Comparison of ENCODE assay signal across 26 cellular contexts in genomic region chr22:32318361-32318760, GRCh38. TPM values are rescaled to one million over a fixed set of nuclear protein-coding genes. Genes with fewer than 3 reads are reported as not detected.
DNase-seq lines count a peak whose midpoint lies in the region; ATAC-seq and TF ChIP-seq lines count a peak whose summit lies in the region.
"Had no signal": no experiment of that assay in that cellular context is flagged by ENCODE, and none has a peak within 500 bp of the region (broad histone marks: within the 10 kb centered on the region; RNA-seq: fewer than 3 reads in every experiment).

No MANE protein-coding gene starts in this region.

- H2AK5ac ChIP-seq in mesenchymal stem cell (ENCODE audit: low read length, severe bottlenecking): no peak overlapping the region

- H4K8ac ChIP-seq in mesenchymal stem cell (ENCODE audit: low read length): no peak overlapping the region

- no peak for ATAC-seq in left lobe of liver
- ATAC-seq: SK-N-SH treated with all-trans-retinoic acid at 6 μM for 48 hours had no signal

- H3K4me3 ChIP-seq in Peyer's patch (no peak overlapping the region), coronary artery (no peak overlapping the region), testis (no peak overlapping the region), mesenchymal stem cell (ENCODE audit: insufficient read depth in 1 of 2, low read depth in 1 of 2, low read length in 2 of 2) (no peak overlapping the region)
- H3K4me3 ChIP-seq: HAP-1 had no signal

- H2BK15ac ChIP-seq in mesenchymal stem cell (ENCODE audit: low read depth, poor library complexity, severe bottlenecking): no peak overlapping the region

- H3K36me3 ChIP-seq in Peyer's patch (no peaks in the 10 kb centered on the region), testis (ENCODE audit: low read depth, missing control alignments) (no peaks in the 10 kb centered on the region), mesenchymal stem cell (ENCODE audit: control insufficient read depth in 1 of 2, insufficient read depth in 2 of 2, low read depth in 1 of 2, low read length in 2 of 2) (no peaks in the 10 kb centered on the region)
- H3K36me3 ChIP-seq: HAP-1 had no signal

- no peak for TF ChIP-seq POLR2A in Peyer's patch (IDR thresholded peaks at IDR 0.05)
- TF ChIP-seq POLR2A in testis (IDR thresholded peaks at IDR 0.05): no peak

- intact Hi-C loops in testis (cut with DNase I; ENCODE audit: low total_unique reads): no loop called here

- 77 to 91% methylated on average over 1 of the region's 1 CpG for WGBS in testis, 2 donors
- 33% methylated on average over 1 of the region's 1 CpG for WGBS in mesenchymal stem cell

- H3K27me3 ChIP-seq in Peyer's patch: no peaks in the 10 kb centered on the region
- no peaks in the 10 kb centered on the region for H3K27me3 ChIP-seq in testis
- H3K27me3 ChIP-seq in mesenchymal stem cell (ENCODE audit: control insufficient read depth in 1 of 2, insufficient read depth in 1 of 2, low read length in 2 of 2): peaks cover 9 to 28% of the 10 kb centered on the region in 2 experiments

- peak in 2 of 3 donors; percentile 2 to 13 for DNase-seq in Peyer's patch
- peak; percentile 36 for DNase-seq in coronary artery (ENCODE audit: low spot score)
- DNase-seq in left lobe of liver (ENCODE audit: low spot score): peak; percentile 5
- DNase-seq in testis: peak; percentile 1
- DNase-seq in mesenchymal stem cell: no peak
- DNase-seq in NAMALWA (ENCODE audit: low spot score): no peak
- no peak for DNase-seq in NCI-H226
- DNase-seq: CD4-positive, CD25-positive, alpha-beta regulatory T cell; GOT3; HFFc6; KBM-7; MV-4-11; NCI-H1105 treated with DMSO at 0.1 percent for 48 hours; NCI-H146; NCI-H1930; NCI-H2107; NCI-H446; NCI-H524 treated with DMSO at 0.1 percent for 48 hours; NCI-H774 had no signal

- no peak overlapping the region for H3K9ac ChIP-seq in mesenchymal stem cell (ENCODE audit: low read length)

- H2AFZ ChIP-seq in mesenchymal stem cell (ENCODE audit: low read depth, low read length): no peak overlapping the region

- no peak overlapping the region for H3K23ac ChIP-seq in mesenchymal stem cell (ENCODE audit: low read length in 2 of 2)

- H3K4ac ChIP-seq in mesenchymal stem cell (ENCODE audit: low read depth in 1 of 2, low read length in 2 of 2): no peak overlapping the region

- no peak overlapping the region for H2BK5ac ChIP-seq in mesenchymal stem cell (ENCODE audit: low read depth, low read length, poor library complexity, severe bottlenecking)

- H3K27ac ChIP-seq in Peyer's patch: no peak overlapping the region
- no peak overlapping the region for H3K27ac ChIP-seq in coronary artery
- H3K27ac ChIP-seq in testis: no peak overlapping the region
- H3K27ac ChIP-seq in mesenchymal stem cell (ENCODE audit: low read length, poor library complexity, severe bottlenecking): no peak overlapping the region

- no peak overlapping the region for H2BK120ac ChIP-seq in mesenchymal stem cell (ENCODE audit: low read depth, low read length)

- no peak overlapping the region for H3K4me2 ChIP-seq in mesenchymal stem cell (ENCODE audit: low read length, poor library complexity, severe bottlenecking)

- H4K91ac ChIP-seq in mesenchymal stem cell (ENCODE audit: low read length): no peak overlapping the region

- no peak overlapping the region for H3K18ac ChIP-seq in mesenchymal stem cell (ENCODE audit: low read depth in 1 of 2, low read length in 2 of 2)

- H3K14ac ChIP-seq in mesenchymal stem cell (ENCODE audit: low read length in 2 of 2): no peak overlapping the region

- no peaks in the 10 kb centered on the region for H3K79me1 ChIP-seq in mesenchymal stem cell (replicated peaks; ENCODE audit: low read length, poor library complexity, severe bottlenecking)

- H3K9me3 ChIP-seq in Peyer's patch (no peaks in the 10 kb centered on the region), testis (no peaks in the 10 kb centered on the region), mesenchymal stem cell (ENCODE audit: control insufficient read depth, low read length) (no peaks in the 10 kb centered on the region)
- H3K9me3 ChIP-seq: HAP-1 had no signal

- TF ChIP-seq CTCF in Peyer's patch (IDR thresholded peaks at IDR 0.05): no peak
- TF ChIP-seq CTCF in coronary artery (IDR thresholded peaks at IDR 0.05): no peak
- TF ChIP-seq CTCF in testis (IDR thresholded peaks at IDR 0.05): no peak

- no peak overlapping the region for H2BK12ac ChIP-seq in mesenchymal stem cell (ENCODE audit: low read length in 2 of 2)

- H3K4me1 ChIP-seq in Peyer's patch (no peaks in the 10 kb centered on the region), testis (peaks cover 4% of the 10 kb centered on the region), mesenchymal stem cell (ENCODE audit: control insufficient read depth, insufficient read depth, low read depth, low read length) (no peaks in the 10 kb centered on the region)
- H3K4me1 ChIP-seq: HAP-1 had no signal

RNA-seq across cellular contexts. Expression of gene RFPL3, which starts 39.3 kb away (rescaled TPM):
- total RNA-seq in Peyer's patch: not detected
- total RNA-seq in left lobe of liver: not detected
- total RNA-seq in testis: 1 to 10 TPM; 2.6 to 3.6 TPM
- polyA plus RNA-seq in testis (ENCODE audit: insufficient read depth, low read depth, low replicate concordance): 4.1 TPM
- polyA plus RNA-seq in mesenchymal stem cell (2013, experiment 1 of 2): not detected
- not detected for polyA plus RNA-seq in mesenchymal stem cell (2013, experiment 2 of 2)
- total RNA-seq: A673; CD4-positive, CD25-positive, alpha-beta regulatory T cell; HFFc6; HT1080; LHCN-M2; MCF 10A had no signal
- polyA plus RNA-seq: BJ; CD4-positive, CD25-positive, alpha-beta regulatory T cell had no signal

Comparison
In these comparisons a context has a peak if more than half of its experiments do, and no peak if none do; other contexts are left out.
1. DNase-seq: peak in Peyer's patch (2 of 3), coronary artery (single experiment), left lobe of liver (single experiment) and testis (single experiment); none in mesenchymal stem cell (single experiment), NAMALWA (single experiment) and NCI-H226 (single experiment).